8 cellular contexts compared by ENCODE assay signal in genomic region chr11:925496-926301, GRCh38. TPM values are rescaled to one million over a fixed set of nuclear protein-coding genes. Genes with fewer than 3 reads are reported as not detected.
DNase-seq lines count a peak whose midpoint lies in the region; ATAC-seq and TF ChIP-seq lines count a peak whose summit lies in the region.

Gene AP2A2, plus strand, starts transcription at chr11:925870. Its CDS starts 152 bp downstream, at chr11:926022.

- intact Hi-C loops in activated T-helper 2 cell treated with anti-CD3 and anti-CD28 coated beads, Interferon-gamma antibody, Interleukin-2, Interleukin-4, amounts not matched to agents 10 μg/mL and 5 μg/mL and 100 μg/mL, durations not matched to agents 14 hours and 24 hours and 36 hours (cut with micrococcal nuclease) = loop anchor here (2.0 to 5.0 kb wide), 2 partner anchors 15 to 127 kb away; partner anchors contain the start of gene CHID1

- peak within 1 kb of the TSS; percentile 50 for H3K27ac Mint-ChIP-seq in activated T-helper 2 cell treated with anti-CD3 and anti-CD28 coated beads, Interferon-gamma antibody, Interleukin-2, Interleukin-4, amounts not matched to agents 10 μg/mL and 5 μg/mL and 100 μg/mL, durations not matched to agents 14 hours and 24 hours and 36 hours
- H3K27ac Mint-ChIP-seq in nephron = peak within 1 kb of the TSS; percentile 93 to 98 (median 96)

- no peaks in the 10 kb centered on the region for H3K9me3 Mint-ChIP-seq in activated T-helper 2 cell treated with anti-CD3 and anti-CD28 coated beads, Interferon-gamma antibody, Interleukin-2, Interleukin-4, amounts not matched to agents 10 μg/mL and 5 μg/mL and 100 μg/mL, durations not matched to agents 14 hours and 24 hours and 36 hours
- H3K9me3 Mint-ChIP-seq in nephron = no peaks in the 10 kb centered on the region

- POLR2A ChIA-PET in RWPE1 (lab: Yijun Ruan, JAX; ENCODE audit: low non-redundant PET) = interaction anchor here (0.6 kb wide), 1 partner anchor 126 kb away, joined by 4 read pairs; no protein-coding TSS in a partner anchor

- peak within 1 kb of the TSS; percentile 85 for H3K4me3 ChIP-seq in fibroblast of pulmonary artery (replicated peaks; ENCODE audit: low read depth, low read length)

- peak; percentile 47 for ATAC-seq in GM21447 (IDR thresholded peaks at IDR 0.05; ENCODE audit: unreplicated experiment)
- peak; percentile 75 for ATAC-seq in stimulated activated naive CD8-positive, alpha-beta T cell treated with anti-CD3 and anti-CD28 coated beads, Interleukin-15, Interleukin-2, amounts not matched to agents 100 U/mL and 50 U/mL, for 24 hours

- H3K27me3 Mint-ChIP-seq in activated T-helper 2 cell treated with anti-CD3 and anti-CD28 coated beads, Interferon-gamma antibody, Interleukin-2, Interleukin-4, amounts not matched to agents 10 μg/mL and 5 μg/mL and 100 μg/mL, durations not matched to agents 14 hours and 24 hours and 36 hours (ENCODE audit: low read depth) = no peaks in the 10 kb centered on the region
- H3K27me3 Mint-ChIP-seq in nephron (ENCODE audit: low read depth) = peaks cover 3% of the 10 kb centered on the region

- H3K36me3 Mint-ChIP-seq in activated T-helper 2 cell treated with anti-CD3 and anti-CD28 coated beads, Interferon-gamma antibody, Interleukin-2, Interleukin-4, amounts not matched to agents 10 μg/mL and 5 μg/mL and 100 μg/mL, durations not matched to agents 14 hours and 24 hours and 36 hours (ENCODE audit: low read depth) = peaks cover 6% of the 10 kb centered on the region
- H3K36me3 Mint-ChIP-seq in nephron (ENCODE audit: low read depth) = no peaks in the 10 kb centered on the region

- H3K4me1 Mint-ChIP-seq in activated T-helper 2 cell treated with anti-CD3 and anti-CD28 coated beads, Interferon-gamma antibody, Interleukin-2, Interleukin-4, amounts not matched to agents 10 μg/mL and 5 μg/mL and 100 μg/mL, durations not matched to agents 14 hours and 24 hours and 36 hours (ENCODE audit: low read depth) = peaks cover 22% of the 10 kb centered on the region
- H3K4me1 Mint-ChIP-seq in nephron = peaks cover 25% of the 10 kb centered on the region

- TF ChIP-seq CTCF in RWPE1 (conservative IDR thresholded peaks at IDR 0.05; ENCODE audit: low read depth) (peak; percentile 90), fibroblast of pulmonary artery (IDR thresholded peaks at IDR 0.05; ENCODE audit: low read length, missing control alignments) (peak; percentile 24), nephron (IDR thresholded peaks at IDR 0.05; ENCODE audit: unreplicated experiment in 3 of 3) (peak; percentile 74 to 80 (median 75))

- peak within 1 kb of the TSS; percentile 88 for H3K27ac ChIP-seq in RWPE1

- DNase-seq in DMS 273 treated with DMSO at 0.1 percent for 48 hours (lab: John Stamatoyannopoulos, UW) = peak; percentile 24
- peak; percentile 88 for DNase-seq in HuH-7.5 (ENCODE audit: low spot score)
- DNase-seq in RWPE1 (ENCODE audit: low spot score) = peak; percentile 88
- DNase-seq in activated T-helper 2 cell treated with anti-CD3 and anti-CD28 coated beads, Interferon-gamma antibody, Interleukin-2, Interleukin-4, amounts not matched to agents 10 μg/mL and 5 μg/mL and 100 μg/mL, durations not matched to agents 14 hours and 24 hours and 36 hours (ENCODE audit: low spot score) = peak; percentile 87
- DNase-seq in fibroblast of pulmonary artery (ENCODE audit: low read depth) = peak; percentile 91
- DNase-seq in stimulated activated naive CD8-positive, alpha-beta T cell treated with anti-CD3 and anti-CD28 coated beads, Interleukin-15, Interleukin-2, amounts not matched to agents 100 U/mL and 50 U/mL, for 24 hours = peak; percentile 96

- peak within 1 kb of the TSS; percentile 84 for H3K4me3 Mint-ChIP-seq in activated T-helper 2 cell treated with anti-CD3 and anti-CD28 coated beads, Interferon-gamma antibody, Interleukin-2, Interleukin-4, amounts not matched to agents 10 μg/mL and 5 μg/mL and 100 μg/mL, durations not matched to agents 14 hours and 24 hours and 36 hours (ENCODE audit: low read depth)
- H3K4me3 Mint-ChIP-seq in nephron = peak within 1 kb of the TSS; percentile 96 to 98 (median 97)

- CTCF ChIA-PET in RWPE1 (lab: Yijun Ruan, JAX) = interaction anchor here (0.5 to 1.0 kb wide), 4 partner anchors 10 to 391 kb away, joined by 3 to 4 read pairs (median 4); no protein-coding TSS in a partner anchor

RNA-seq across cellular contexts. Expression of gene AP2A2, which starts in this region (rescaled TPM):
- total RNA-seq in activated T-helper 2 cell treated with anti-CD3 and anti-CD28 coated beads, Interferon-gamma antibody, Interleukin-2, Interleukin-4, amounts not matched to agents 10 μg/mL and 5 μg/mL and 100 μg/mL, durations not matched to agents 14 hours and 24 hours and 36 hours = 61.3 and 63.2 TPM in 2 replicates

Comparison
In these comparisons a context has a peak if more than half of its experiments do, and no peak if none do; other contexts are left out.
1. Peak in every context shown above with its lines: DNase-seq, ATAC-seq, H3K4me3 ChIP-seq and H3K27ac ChIP-seq.
2. DNase-seq: peak in every context shown above with its lines; median percentile 96 in stimulated activated naive CD8-positive, alpha-beta T cell treated with anti-CD3 and anti-CD28 coated beads, Interleukin-15, Interleukin-2, amounts not matched to agents 100 U/mL and 50 U/mL, for 24 hours; 91 in fibroblast of pulmonary artery; 88 in HuH-7.5; 88 in RWPE1; 87 in activated T-helper 2 cell treated with anti-CD3 and anti-CD28 coated beads, Interferon-gamma antibody, Interleukin-2, Interleukin-4, amounts not matched to agents 10 μg/mL and 5 μg/mL and 100 μg/mL, durations not matched to agents 14 hours and 24 hours and 36 hours; 24 in DMS 273 treated with DMSO at 0.1 percent for 48 hours.
3. CTCF ChIP-seq: peak in every context shown above with its lines; median percentile 90 in RWPE1; 75 in nephron; 24 in fibroblast of pulmonary artery.